1 cellular context compared by ENCODE assay signal in genomic region chr2:207711750-207712487, GRCh38.
TF ChIP-seq lines count a peak whose summit lies in the region.

No MANE protein-coding gene starts in this region.

TF ChIP-seq in HepG2, 621 proteins besides CTCF, POLR2A, EP300 and RAD21 (continued from another document):
- TF ChIP-seq ZNF281 (CRISPR knock-in tag; IDR thresholded peaks at IDR 0.05; ENCODE audit: borderline replicate concordance) (peak; percentile 78; the same call in 1 of the 2 replicates), HMGXB3 (CRISPR knock-in tag; IDR thresholded peaks at IDR 0.05; ENCODE audit: borderline replicate concordance) (no peak), ZNF253 (CRISPR knock-in tag; IDR thresholded peaks at IDR 0.05; ENCODE audit: borderline replicate concordance) (peak; percentile 53; the same call in 1 of the 2 replicates), ZNF501 (CRISPR knock-in tag; IDR thresholded peaks at IDR 0.05) (0 out of 2 replicates have a peak, but pooled peaks have one; percentile 17), ASH2L (IDR thresholded peaks at IDR 0.05; ENCODE audit: insufficient read length, low read depth, low read length) (peak; percentile 7), PITX1 (CRISPR knock-in tag; IDR thresholded peaks at IDR 0.05) (0 out of 2 replicates have a peak, but pooled peaks have one; percentile 13), NRL (CRISPR knock-in tag; IDR thresholded peaks at IDR 0.05; ENCODE audit: borderline replicate concordance) (0 out of 2 replicates have a peak, but pooled peaks have one; percentile 46), CREB3 (CRISPR knock-in tag; IDR thresholded peaks at IDR 0.05) (no peak), ZBTB20 (CRISPR knock-in tag; IDR thresholded peaks at IDR 0.05; ENCODE audit: borderline replicate concordance, low read depth) (peak; percentile 12; the same call in 1 of the 2 replicates), ZGPAT (CRISPR knock-in tag; IDR thresholded peaks at IDR 0.05) (no peak), ZNF446 (CRISPR knock-in tag; IDR thresholded peaks at IDR 0.05) (0 out of 2 replicates have a peak, but pooled peaks have one; percentile 63), ZFP41 (CRISPR knock-in tag; IDR thresholded peaks at IDR 0.05; ENCODE audit: borderline replicate concordance) (no peak), ATF3 (CRISPR knock-in tag; IDR thresholded peaks at IDR 0.05) (no peak), KLF12 (CRISPR knock-in tag; IDR thresholded peaks at IDR 0.05; ENCODE audit: borderline replicate concordance) (0 out of 2 replicates have a peak, but pooled peaks have one; percentile 4), ELF3 (CRISPR knock-in tag; IDR thresholded peaks at IDR 0.05) (0 out of 2 replicates have a peak, but pooled peaks have one; percentile 0), SMAD1 (CRISPR knock-in tag; IDR thresholded peaks at IDR 0.05; ENCODE audit: borderline replicate concordance, low read depth) (0 out of 2 replicates have a peak, but pooled peaks have one; percentile 28), CENPT (CRISPR knock-in tag; IDR thresholded peaks at IDR 0.05; ENCODE audit: low read depth) (0 out of 2 replicates have a peak, but pooled peaks have one; percentile 49), NFYC (CRISPR knock-in tag; IDR thresholded peaks at IDR 0.05) (no peak), MBNL3 (CRISPR knock-in tag; conservative IDR thresholded peaks at IDR 0.05) (no peak), ZKSCAN5 (CRISPR knock-in tag; IDR thresholded peaks at IDR 0.05) (no peak), CBX5 (CRISPR knock-in tag; IDR thresholded peaks at IDR 0.05; ENCODE audit: borderline replicate concordance) (no peak; the same call in 1 of the 2 replicates), ZFP91 (CRISPR knock-in tag; IDR thresholded peaks at IDR 0.05; ENCODE audit: borderline replicate concordance) (peak; percentile 22; the same call in 1 of the 2 replicates), ZC3H4 (CRISPR knock-in tag; IDR thresholded peaks at IDR 0.05; ENCODE audit: borderline replicate concordance) (no peak), ZNF749 (CRISPR knock-in tag; IDR thresholded peaks at IDR 0.05; ENCODE audit: borderline replicate concordance) (peak; percentile 81; the same call in 1 of the 2 replicates), ZNF142 (CRISPR knock-in tag; IDR thresholded peaks at IDR 0.05) (no peak; the same call in 1 of the 2 replicates), ATRX (CRISPR knock-in tag; IDR thresholded peaks at IDR 0.05; ENCODE audit: borderline replicate concordance) (no peak), ZNF724P (CRISPR knock-in tag; IDR thresholded peaks at IDR 0.05; ENCODE audit: borderline replicate concordance) (no peak), RXRA (CRISPR knock-in tag; IDR thresholded peaks at IDR 0.05) (0 out of 2 replicates have a peak, but pooled peaks have one; percentile 12), DRAP1 (CRISPR knock-in tag; IDR thresholded peaks at IDR 0.05) (no peak), GABPA (IDR thresholded peaks at IDR 0.05; ENCODE audit: low read depth, low read length) (no peak), GABPA (CRISPR knock-in tag; IDR thresholded peaks at IDR 0.05; ENCODE audit: low read depth) (no peak), ERF (CRISPR knock-in tag; IDR thresholded peaks at IDR 0.05) (0 out of 2 replicates have a peak, but pooled peaks have one; percentile 0), ZNF776 (CRISPR knock-in tag; IDR thresholded peaks at IDR 0.05) (peak; percentile 67; the same call in 1 of the 2 replicates), HOXA5 (CRISPR knock-in tag; IDR thresholded peaks at IDR 0.05) (peak; percentile 68; the same call in 1 of the 2 replicates), MBD4 (IDR thresholded peaks at IDR 0.05; ENCODE audit: borderline replicate concordance, low read length) (no peak)
